In the genomic region with DNA sequence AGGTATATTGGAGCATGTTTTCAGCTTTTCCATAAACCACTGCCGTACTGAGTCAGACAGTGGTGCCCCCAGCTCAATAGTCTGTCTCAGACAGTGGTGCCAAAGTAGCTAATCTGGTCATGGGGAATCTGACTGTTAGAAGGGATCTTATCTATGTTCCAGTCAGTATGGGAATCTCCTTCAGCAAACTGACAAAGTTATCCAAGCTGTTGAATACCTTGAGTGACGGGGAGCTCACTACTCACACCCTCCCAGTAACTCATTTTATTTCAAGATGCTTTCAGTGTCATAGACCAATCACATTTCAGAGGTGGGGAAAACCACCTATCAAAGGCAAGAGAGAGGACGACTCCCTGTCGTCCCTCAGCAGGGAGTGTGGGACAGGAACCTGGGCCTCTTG, we compare ENCODE assay signal across 21 cellular contexts. TPM values are rescaled to one million over a fixed set of nuclear protein-coding genes. Genes with fewer than 3 reads are reported as not detected.
DNase-seq lines count a peak whose midpoint lies in the region; ATAC-seq, FAIRE-seq and TF ChIP-seq lines count a peak whose summit lies in the region.
"Had no signal": no experiment of that assay in that cellular context is flagged by ENCODE, and none has a peak within 500 bp of the region (broad histone marks: within the 10 kb centered on the region; RNA-seq: fewer than 3 reads in every experiment).

No MANE protein-coding gene starts in this region.

- H3K23me2 ChIP-seq in H1 (ENCODE audit: low read depth, low read length), result no peaks in the 10 kb centered on the region

- H3K4me3 ChIP-seq in H1 (ENCODE audit: extremely low read depth in 1 of 4, insufficient read depth in 2 of 4, low read depth in 3 of 4, low read length in 4 of 4) (no peak overlapping the region), osteoblast (ENCODE audit: insufficient read depth, low read length) (no peak overlapping the region)
- H3K4me3 ChIP-seq: BLaER1, GM23338 had no signal

- H2BK5ac ChIP-seq in H1 (ENCODE audit: low read depth, low read length), result no peak overlapping the region

- H3K27me3 Mint-ChIP-seq in activated T-cell treated with anti-CD3 and anti-CD28 coated beads, Interleukin-2, amount 50 U/mL, for 4 hours (ENCODE audit: low read depth), result no peaks in the 10 kb centered on the region
- H3K27me3 Mint-ChIP-seq: B cell; CD4-positive, CD25-positive, alpha-beta regulatory T cell had no signal

- H2AFZ ChIP-seq in H1 (ENCODE audit: low read length) (no peak overlapping the region), osteoblast (ENCODE audit: low read length) (no peak overlapping the region)
- H2AFZ ChIP-seq: GM23338 had no signal

- H3K27ac ChIP-seq in VCaP, result peak overlapping the region; percentile 94
- H3K27ac ChIP-seq in H1 (ENCODE audit: low read depth, low read length), result no peak overlapping the region
- no peak overlapping the region for H3K27ac ChIP-seq in osteoblast (ENCODE audit: low read depth, low read length)
- H3K27ac ChIP-seq: BLaER1, C4-2B had no signal

- no peak overlapping the region for H3K18ac ChIP-seq in H1 (ENCODE audit: extremely low read depth, low read length)

- H3K56ac ChIP-seq in H1 (replicated peaks; ENCODE audit: insufficient read length, low read depth, low read length), result no peak overlapping the region

- no peaks in the 10 kb centered on the region for H3K4me1 Mint-ChIP-seq in activated T-cell treated with anti-CD3 and anti-CD28 coated beads, Interleukin-2, amount 50 U/mL, for 4 hours (ENCODE audit: low read depth)
- H3K4me1 Mint-ChIP-seq: B cell; CD4-positive, CD25-positive, alpha-beta regulatory T cell; GM23338 had no signal

- H3K4me2 ChIP-seq in H1 (ENCODE audit: insufficient read depth in 1 of 2, low read depth in 2 of 2, low read length in 2 of 2), result no peak overlapping the region
- H3K4me2 ChIP-seq in osteoblast (ENCODE audit: insufficient read depth, low read length), result no peak overlapping the region
- H3K4me2 ChIP-seq: BLaER1, GM23338 had no signal

- H2BK15ac ChIP-seq in H1 (ENCODE audit: low read length), result no peak overlapping the region

- H3K14ac ChIP-seq in H1 (ENCODE audit: insufficient read length), result no peak overlapping the region

- no peak overlapping the region for H4K91ac ChIP-seq in H1 (replicated peaks; ENCODE audit: insufficient read length, low read length)

- peaks cover 29% of the 10 kb centered on the region for H3K36me3 Mint-ChIP-seq in activated T-cell treated with anti-CD3 and anti-CD28 coated beads, Interleukin-2, amount 50 U/mL, for 4 hours (ENCODE audit: insufficient read depth)

- H3K4me1 ChIP-seq in H1 (replicated peaks in 1 of 4; ENCODE audit: control insufficient read depth in 3 of 4, insufficient read depth in 4 of 4, low read length in 3 of 4) (no peaks in the 10 kb centered on the region), osteoblast (ENCODE audit: insufficient read depth, low read length) (no peaks in the 10 kb centered on the region)
- H3K4me1 ChIP-seq: BLaER1 had no signal

- no peak for DNase-seq in H1 (ENCODE audit: low read depth in 1 of 2, low spot score in 2 of 2)
- peak; percentile 68 for DNase-seq in osteoblast (ENCODE audit: insufficient read length, low spot score, missing footprints)
- DNase-seq in activated T-cell treated with anti-CD3 and anti-CD28 coated beads, Interleukin-2, amount 50 U/mL, for 4 hours, result no peak
- no peak for DNase-seq in LoVo (ENCODE audit: low spot score)
- DNase-seq in HCEC 1CT, result no peak
- DNase-seq in AG20443 (ENCODE audit: low spot score), result no peak
- DNase-seq: 8988T; Caco-2; CD4-positive, CD25-positive, alpha-beta regulatory T cell; CD8-positive, alpha-beta T cell; DMS153; DND-41 had no signal

- TF ChIP-seq POLR2A in H1 (IDR thresholded peaks at IDR 0.05; ENCODE audit: control extremely low read depth in 1 of 2, low read depth in 2 of 2, low read length in 2 of 2), result no peak

- H3K79me1 ChIP-seq in H1 (ENCODE audit: low read depth, low read length), result no peaks in the 10 kb centered on the region

- TF ChIP-seq EP300 in H1 (IDR thresholded peaks at IDR 0.05; ENCODE audit: borderline replicate concordance in 1 of 2, low read depth in 2 of 2, low read length in 2 of 2), result no peak

- no peak overlapping the region for H2BK120ac ChIP-seq in H1 (replicated peaks; ENCODE audit: low read depth, low read length)

- peaks cover 2 to 6% of the 10 kb centered on the region in 2 experiments for H4K20me1 ChIP-seq in H1 (replicated peaks in 1 of 2; ENCODE audit: control insufficient read depth in 1 of 2, insufficient read depth in 2 of 2, low read length in 2 of 2)
- no peaks in the 10 kb centered on the region for H4K20me1 ChIP-seq in osteoblast (ENCODE audit: insufficient read depth, low read length)
- H4K20me1 ChIP-seq: BLaER1 had no signal

- no peak overlapping the region for H3K4ac ChIP-seq in H1 (replicated peaks; ENCODE audit: insufficient read length, low read depth, low read length)

- no peaks in the 10 kb centered on the region for H3K9me3 ChIP-seq in H1 (ENCODE audit: insufficient read depth in 2 of 2, low read depth in 1 of 2, low read length in 1 of 2)
- no peaks in the 10 kb centered on the region for H3K9me3 ChIP-seq in osteoblast (ENCODE audit: low read depth, low read length)
- H3K9me3 ChIP-seq: BLaER1, Caco-2 had no signal

- no peak overlapping the region for H3K9ac ChIP-seq in H1 (replicated peaks in 1 of 4; ENCODE audit: extremely low read depth in 1 of 4, low read depth in 3 of 4, low read length in 3 of 4)
- H3K9ac ChIP-seq: BLaER1 had no signal

- no peak for FAIRE-seq in H1 (lab: Jason Lieb, UNC)
- FAIRE-seq: G401.6, GM12892, H54 had no signal

- H3K23ac ChIP-seq in H1 (ENCODE audit: insufficient read length), result no peak overlapping the region

- H2BK12ac ChIP-seq in H1 (ENCODE audit: low read depth, low read length), result no peak overlapping the region

- H3K27me3 ChIP-seq in H1 (replicated peaks in 1 of 4; ENCODE audit: control insufficient read depth in 3 of 4, extremely low read depth in 1 of 4, insufficient read depth in 3 of 4, low read length in 3 of 4) (no peaks in the 10 kb centered on the region), osteoblast (ENCODE audit: insufficient read depth, low read length) (no peaks in the 10 kb centered on the region)
- H3K27me3 ChIP-seq: BLaER1 had no signal

- no peak overlapping the region for H2BK20ac ChIP-seq in H1 (ENCODE audit: low read length)

- H3K4me3 Mint-ChIP-seq in activated T-cell treated with anti-CD3 and anti-CD28 coated beads, Interleukin-2, amount 50 U/mL, for 4 hours, result no peak overlapping the region
- H3K4me3 Mint-ChIP-seq: B cell; CD4-positive, CD25-positive, alpha-beta regulatory T cell; CD8-positive, alpha-beta T cell; GM23338 had no signal

- no peak for TF ChIP-seq CTCF in VCaP (conservative IDR thresholded peaks at IDR 0.05)
- TF ChIP-seq CTCF in H1 (IDR thresholded peaks at IDR 0.05; ENCODE audit: control extremely low read depth in 1 of 3, insufficient read depth in 1 of 3, low read depth in 1 of 3, low read length in 3 of 3), result no peak
- TF ChIP-seq CTCF in osteoblast (IDR thresholded peaks at IDR 0.05; ENCODE audit: extremely low read depth, low read depth, low read length), result no peak

- CTCF ChIA-PET in H1 (lab: Charles Lee; ENCODE audit: partially characterized antibody), result interaction anchor here (1.0 to 4.7 kb wide), 7 partner anchors 10 to 463 kb away, joined by 3 to 41 read pairs (median 9); no protein-coding TSS in a partner anchor

- no peak overlapping the region for H4K8ac ChIP-seq in H1 (ENCODE audit: extremely low read depth, insufficient read depth, low read length)

- H3K79me2 ChIP-seq in H1 (ENCODE audit: control insufficient read depth in 1 of 2, insufficient read depth in 2 of 2, low read length in 2 of 2) (no peaks in the 10 kb centered on the region), osteoblast (ENCODE audit: insufficient read depth, low read length) (no peaks in the 10 kb centered on the region)

- H2AK5ac ChIP-seq in H1 (ENCODE audit: low read depth, low read length), result no peak overlapping the region

- no peak for TF ChIP-seq RAD21 in H1 (IDR thresholded peaks at IDR 0.05 in 1 of 2, conservative IDR thresholded peaks at IDR 0.05 in 1 of 2; ENCODE audit: low read depth in 2 of 2, low read length in 2 of 2)

- POLR2A ChIA-PET in H1 (lab: Charles Lee; ENCODE audit: partially characterized antibody), result no interaction called here

- no peaks in the 10 kb centered on the region for H3K9me3 Mint-ChIP-seq in activated T-cell treated with anti-CD3 and anti-CD28 coated beads, Interleukin-2, amount 50 U/mL, for 4 hours
- H3K9me3 Mint-ChIP-seq: CD4-positive, CD25-positive, alpha-beta regulatory T cell; CD8-positive, alpha-beta T cell; GM23338 had no signal

- WGBS in H1 (ENCODE audit: extremely low coverage in 1 of 2, insufficient coverage in 1 of 2, insufficient read length in 1 of 2, insufficient replicate concordance in 2 of 2, low coverage in 1 of 2, low lambda C conversion rate in 2 of 2, missing lambda C conversion rate in 1 of 2), 2 experiments, result 88% methylated on average over 4 of the region's 4 CpGs; no CpG with 5 or more reads in 1 of the 2 experiments

- no peak for ATAC-seq in activated T-cell treated with anti-CD3 and anti-CD28 coated beads, Interleukin-2, amount 50 U/mL, for 4 hours
- ATAC-seq: CD8-positive, alpha-beta T cell; GM23338; HCT116 had no signal

- no peak overlapping the region for H4K5ac ChIP-seq in H1 (ENCODE audit: insufficient read length, low read depth, low read length)

- H3K36me3 ChIP-seq in H1 (ENCODE audit: control insufficient read depth in 2 of 4, insufficient read depth in 4 of 4, low read length in 3 of 4) (peaks cover 3 to 36% (median 15%) of the 10 kb centered on the region in 4 experiments; a peak in 7 of 8 replicates), osteoblast (ENCODE audit: insufficient read depth, low read length) (peaks cover 27% of the 10 kb centered on the region)

RNA-seq across cellular contexts. Expression of gene ANKS6, which starts 18.7 kb away (rescaled TPM):
- 56.3 and 61.2 TPM in 2 replicates for total RNA-seq in H1 (2021; fragmentation: NEBNext Ultra II Directional; extraction: Animal tissue kit (Norgen Biotek cat#: 25700))
- 34.1 and 50.9 TPM in 2 replicates for polyA plus RNA-seq in H1 (2011; rRNA removed)
- 47.0 TPM for polyA plus RNA-seq in H1 (2011; cell fraction: cytosol; rRNA removed)
- polyA plus RNA-seq in H1 (2011; cell fraction: nucleus; rRNA removed), result 79.5 TPM
- polyA plus RNA-seq in H1 (2012, experiment 1 of 2), result 44.2 to 49.3 TPM (median 45.6 TPM) in 4 replicates
- 50.8 TPM for polyA plus RNA-seq in H1 (2012, experiment 2 of 2)
- polyA plus RNA-seq in H1 (2013, experiment 1 of 2), result 48.4 TPM
- 49.8 TPM for polyA plus RNA-seq in H1 (2013, experiment 2 of 2)
- polyA minus RNA-seq in H1 (2011; rRNA and poly(A)+ RNA removed), result 36.8 and 37.5 TPM in 2 replicates
- polyA minus RNA-seq in H1 (2011; cell fraction: cytosol; rRNA and poly(A)+ RNA removed), result 30.2 TPM
- 44.6 TPM for polyA minus RNA-seq in H1 (2011; cell fraction: nucleus; rRNA and poly(A)+ RNA removed)
- 21.7 and 25.6 TPM in 2 replicates for total RNA-seq in osteoblast
- total RNA-seq in activated T-cell treated with anti-CD3 and anti-CD28 coated beads, Interleukin-2, amount 50 U/mL, for 4 hours, result 10 to 100 TPM; 15.3 to 18.5 (median 16.3) TPM

RNA-seq across cellular contexts. Expression of gene GALNT12, which starts 29.9 kb away (rescaled TPM):
- 17.5 and 19.6 TPM in 2 replicates for total RNA-seq in H1 (2021; fragmentation: NEBNext Ultra II Directional; extraction: Animal tissue kit (Norgen Biotek cat#: 25700))
- 16.2 and 21.2 TPM in 2 replicates for polyA plus RNA-seq in H1 (2011; rRNA removed)
- 22.4 TPM for polyA plus RNA-seq in H1 (2011; cell fraction: cytosol; rRNA removed)
- polyA plus RNA-seq in H1 (2011; cell fraction: nucleus; rRNA removed), result 25.6 TPM
- 18.9 to 21.9 TPM (median 20.5 TPM) in 4 replicates for polyA plus RNA-seq in H1 (2012, experiment 1 of 2)
- 4.9 TPM for polyA plus RNA-seq in H1 (2012, experiment 2 of 2)
- polyA plus RNA-seq in H1 (2013, experiment 1 of 2), result 19.4 TPM
- polyA plus RNA-seq in H1 (2013, experiment 2 of 2), result 20.2 TPM
- polyA minus RNA-seq in H1 (2011; rRNA and poly(A)+ RNA removed), result 14.6 and 21.0 TPM in 2 replicates
- 12.3 TPM for polyA minus RNA-seq in H1 (2011; cell fraction: cytosol; rRNA and poly(A)+ RNA removed)
- 10.6 TPM for polyA minus RNA-seq in H1 (2011; cell fraction: nucleus; rRNA and poly(A)+ RNA removed)
- total RNA-seq in osteoblast, result 10.1 and 11.8 TPM in 2 replicates
- 1 to 10 TPM; 1.7 to 3.7 (median 3.5) TPM for total RNA-seq in activated T-cell treated with anti-CD3 and anti-CD28 coated beads, Interleukin-2, amount 50 U/mL, for 4 hours
